ENCODE assay signal across 7 cellular contexts in genomic region chr1:146322893-146323292, GRCh38.
DNase-seq lines count a peak whose midpoint lies in the region; ATAC-seq and TF ChIP-seq lines count a peak whose summit lies in the region.
"Not testable (repeated sequence)": the region's sequence is repeated elsewhere in the genome, so short reads cannot be mapped to it uniquely, and the experiment has no call there.

No MANE protein-coding gene starts in this region.

- TF ChIP-seq EP300 in upper lobe of left lung (IDR thresholded peaks at IDR 0.05) = not testable (repeated sequence)

- not testable (repeated sequence) for DNase-seq in GM23248; body of pancreas; heart left ventricle; left lobe of liver (ENCODE audit: low spot score); mucosa of descending colon; psoas muscle; upper lobe of left lung

- H3K27ac ChIP-seq in GM23248 = peak overlapping the region; percentile 80
- H3K27ac ChIP-seq in body of pancreas, heart left ventricle, psoas muscle, upper lobe of left lung: not testable (repeated sequence)

- not testable (repeated sequence) for TF ChIP-seq CTCF in body of pancreas (IDR thresholded peaks at IDR 0.05); heart left ventricle (IDR thresholded peaks at IDR 0.05); mucosa of descending colon (IDR thresholded peaks at IDR 0.05); psoas muscle (IDR thresholded peaks at IDR 0.05); upper lobe of left lung (IDR thresholded peaks at IDR 0.05)

- ATAC-seq in body of pancreas = peak; percentile 53
- ATAC-seq in heart left ventricle = peak in 3 of 4 donors; percentile 76 to 89 (median 77)
- ATAC-seq in left lobe of liver = peak; percentile 84
- peak; percentile 62 for ATAC-seq in mucosa of descending colon
- peak; percentile 93 to 98 (median 96) for ATAC-seq in psoas muscle
- peak; percentile 76 to 95 for ATAC-seq in upper lobe of left lung (ENCODE audit: low FRiP score in 2 of 2)

- WGBS in GM23248 (ENCODE audit: low coverage in 1 of 2, low lambda C conversion rate in 2 of 2, missing lambda C conversion rate in 2 of 2), 2 experiments = 0% methylated on average over 2 to 3 of the region's 4 CpGs
- no CpG with 5 or more reads among the region's 4 CpGs for WGBS in body of pancreas, 2 donors
- WGBS in heart left ventricle, 4 donors = 46 to 57% (median 50%) methylated on average over 2 of the region's 4 CpGs; no CpG with 5 or more reads in 1 of the 4 donors
- 23 to 42% (median 32%) methylated on average over 1 to 2 of the region's 4 CpGs for WGBS in psoas muscle, 3 donors
- no CpG with 5 or more reads among the region's 4 CpGs for WGBS in upper lobe of left lung, 2 donors

- peak overlapping the region; percentile 62 for H3K9ac ChIP-seq in GM23248

- not testable (repeated sequence) for H3K36me3 ChIP-seq in GM23248 (ENCODE audit: low read depth); body of pancreas (replicated peaks in 1 of 2; ENCODE audit: insufficient read depth in 1 of 2, low read depth in 2 of 2); heart left ventricle; mucosa of descending colon (ENCODE audit: low read depth); psoas muscle (ENCODE audit: insufficient read depth in 1 of 2, low read depth in 1 of 2); upper lobe of left lung

- H3K27me3 ChIP-seq in GM23248 (replicated peaks; ENCODE audit: insufficient read depth); body of pancreas; heart left ventricle; psoas muscle (ENCODE audit: insufficient read depth in 3 of 3, low read length in 2 of 3); upper lobe of left lung: not testable (repeated sequence)

- not testable (repeated sequence) for H3K9me3 ChIP-seq in GM23248 (ENCODE audit: low read depth); body of pancreas; heart left ventricle; mucosa of descending colon; psoas muscle; upper lobe of left lung

- H4K20me1 ChIP-seq in GM23248 (ENCODE audit: insufficient read depth) = not testable (repeated sequence)

- not testable (repeated sequence) for TF ChIP-seq POLR2A in body of pancreas (IDR thresholded peaks at IDR 0.05); heart left ventricle (IDR thresholded peaks at IDR 0.05); upper lobe of left lung (IDR thresholded peaks at IDR 0.05)

- H3K4me2 ChIP-seq in GM23248 (ENCODE audit: unreplicated experiment) = not testable (repeated sequence)

- H3K79me2 ChIP-seq in GM23248 (ENCODE audit: insufficient read depth) = not testable (repeated sequence)

- H3F3A ChIP-seq in GM23248 (ENCODE audit: insufficient read depth) = not testable (repeated sequence)

- H3K9me2 ChIP-seq in GM23248 (ENCODE audit: insufficient read depth) = not testable (repeated sequence)

- intact Hi-C loops in body of pancreas (cut with DNase I); heart left ventricle (cut with DNase I); mucosa of descending colon (cut with DNase I, micrococcal nuclease); psoas muscle (cut with DNase I): not testable (repeated sequence)

- not testable (repeated sequence) for H3K4me3 ChIP-seq in GM23248, body of pancreas, heart left ventricle, mucosa of descending colon, psoas muscle, upper lobe of left lung

- not testable (repeated sequence) for H3K4me1 ChIP-seq in GM23248 (ENCODE audit: insufficient read depth); body of pancreas; heart left ventricle; mucosa of descending colon (ENCODE audit: low read depth); psoas muscle; upper lobe of left lung

- in situ Hi-C loops in GM23248 (cut with MboI) = not testable (repeated sequence)

- not testable (repeated sequence) for H2AFZ ChIP-seq in GM23248
